ENCODE assay signal across 13 cellular contexts in the genomic region with DNA sequence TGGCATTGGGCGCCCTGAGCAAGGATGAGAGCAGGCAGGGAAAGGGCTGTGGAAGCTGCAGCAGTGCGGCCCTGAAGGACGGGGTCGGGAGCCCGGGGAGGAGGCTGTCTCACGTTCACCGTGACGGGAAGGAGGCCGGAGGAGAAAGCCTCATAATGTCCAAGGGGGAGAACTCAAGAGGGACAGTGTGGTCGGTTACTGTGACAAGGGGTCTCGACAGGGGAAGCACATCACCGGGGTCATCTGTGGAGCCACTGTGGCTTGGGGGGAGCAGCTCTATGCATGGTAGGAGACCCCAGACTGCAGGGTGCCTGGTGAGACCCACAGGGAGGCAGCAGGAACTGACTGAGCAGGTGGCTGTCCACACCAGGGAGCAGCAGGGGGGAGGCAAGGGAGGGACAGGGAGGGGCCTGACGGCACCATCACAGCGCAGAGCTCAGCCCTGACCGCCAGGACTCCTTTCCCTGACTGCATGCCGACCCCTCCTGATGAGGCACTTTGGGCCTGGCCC.
DNase-seq lines count a peak whose midpoint lies in the region; ATAC-seq and TF ChIP-seq lines count a peak whose summit lies in the region.
"Had no signal": no experiment of that assay in that cellular context is flagged by ENCODE, and none has a peak within 500 bp of the region (broad histone marks: within the 10 kb centered on the region; RNA-seq: fewer than 3 reads in every experiment).

No MANE protein-coding gene starts in this region.

- peaks cover 27% of the 10 kb centered on the region for H3K4me1 Mint-ChIP-seq in activated T-helper 2 cell treated with anti-CD3 and anti-CD28 coated beads, Interferon-gamma antibody, Interleukin-2, Interleukin-4, amounts not matched to agents 10 μg/mL and 5 μg/mL and 100 μg/mL, durations not matched to agents 14 hours and 24 hours and 36 hours (ENCODE audit: low read depth)
- peaks cover 60% of the 10 kb centered on the region for H3K4me1 Mint-ChIP-seq in nephron progenitor cell

- no peak for TF ChIP-seq CTCF in DND-41 (IDR thresholded peaks at IDR 0.05; ENCODE audit: borderline replicate concordance, extremely low read depth, low read length, poor library complexity, severe bottlenecking)
- no peak for TF ChIP-seq CTCF in nephron progenitor cell (IDR thresholded peaks at IDR 0.05)
- TF ChIP-seq CTCF in colonic mucosa (IDR thresholded peaks at IDR 0.05), result no peak

- DNase-seq in NCI-H82 (lab: John Stamatoyannopoulos, UW) (peak; percentile 14), NCI-H82 treated with DMSO at 0.1 percent for 48 hours (lab: John Stamatoyannopoulos, UW; ENCODE audit: unreplicated experiment) (no peak), DND-41 (no peak), nephron progenitor cell (no peak), colonic mucosa (no peak), KBM-7 (no peak)
- DNase-seq in activated T-helper 2 cell treated with anti-CD3 and anti-CD28 coated beads, Interferon-gamma antibody, Interleukin-2, Interleukin-4, amounts not matched to agents 10 μg/mL and 5 μg/mL and 100 μg/mL, durations not matched to agents 14 hours and 24 hours and 36 hours (ENCODE audit: low spot score), result no peak
- DNase-seq: GDM1; left ventricle myocardium inferior; MG63; sigmoid colon; stimulated activated CD4-positive, alpha-beta T cell treated with anti-CD3 and anti-CD28 coated beads, Interleukin-4, amount 100 ng/mL, for 24 hours had no signal

- ATAC-seq in DND-41 (ENCODE audit: insufficient read depth, low read depth) (no peak), HG02642 (IDR thresholded peaks at IDR 0.05; ENCODE audit: poor library complexity, unreplicated experiment) (no peak)

- H3K4me2 ChIP-seq in DND-41 (ENCODE audit: insufficient read depth, low read length), result no peak overlapping the region

- H3K9ac ChIP-seq in DND-41 (ENCODE audit: low read depth, low read length) (no peak overlapping the region), colonic mucosa (ENCODE audit: low read depth in 2 of 2, low read length in 2 of 2) (no peak overlapping the region)

- intact Hi-C loops in activated T-helper 2 cell treated with anti-CD3 and anti-CD28 coated beads, Interferon-gamma antibody, Interleukin-2, Interleukin-4, amounts not matched to agents 10 μg/mL and 5 μg/mL and 100 μg/mL, durations not matched to agents 14 hours and 24 hours and 36 hours (cut with micrococcal nuclease), result no loop called here
- intact Hi-C loops in colonic mucosa (cut with DNase I), result no loop called here

- H3K9me3 ChIP-seq in DND-41 (ENCODE audit: insufficient read depth, low read length, severe bottlenecking) (no peaks in the 10 kb centered on the region), colonic mucosa (no peaks in the 10 kb centered on the region)
- H3K9me3 ChIP-seq: left ventricle myocardium inferior, MG63, sigmoid colon had no signal

- H3K4me1 ChIP-seq in DND-41 (ENCODE audit: insufficient read depth, low read length) (peaks cover 23% of the 10 kb centered on the region), colonic mucosa (peaks cover 5% of the 10 kb centered on the region)

- H3K36me3 ChIP-seq in DND-41 (ENCODE audit: insufficient read depth, low read length) (peaks cover 43% of the 10 kb centered on the region), colonic mucosa (no peaks in the 10 kb centered on the region)

- no peaks in the 10 kb centered on the region for H3K27me3 Mint-ChIP-seq in activated T-helper 2 cell treated with anti-CD3 and anti-CD28 coated beads, Interferon-gamma antibody, Interleukin-2, Interleukin-4, amounts not matched to agents 10 μg/mL and 5 μg/mL and 100 μg/mL, durations not matched to agents 14 hours and 24 hours and 36 hours (ENCODE audit: low read depth)
- peaks cover 7% of the 10 kb centered on the region for H3K27me3 Mint-ChIP-seq in nephron progenitor cell (ENCODE audit: low read depth, poor library complexity)

- peak overlapping the region; percentile 28 for H3K27ac Mint-ChIP-seq in activated T-helper 2 cell treated with anti-CD3 and anti-CD28 coated beads, Interferon-gamma antibody, Interleukin-2, Interleukin-4, amounts not matched to agents 10 μg/mL and 5 μg/mL and 100 μg/mL, durations not matched to agents 14 hours and 24 hours and 36 hours
- H3K27ac Mint-ChIP-seq in nephron progenitor cell, result peak overlapping the region; percentile 71

- H3K27me3 ChIP-seq in DND-41 (ENCODE audit: insufficient read depth, low read length, poor library complexity), result no peaks in the 10 kb centered on the region
- no peaks in the 10 kb centered on the region for H3K27me3 ChIP-seq in colonic mucosa
- H3K27me3 ChIP-seq: MG63, sigmoid colon had no signal

- H4K20me1 ChIP-seq in DND-41 (ENCODE audit: insufficient read depth, low read length), result no peaks in the 10 kb centered on the region

- in situ Hi-C loops in KBM-7 (cut with MboI; ENCODE audit: low pct_unique_long_range_greater_than_20kb, low sequenced_read_pairs), result no loop called here

- H3K4me3 Mint-ChIP-seq in activated T-helper 2 cell treated with anti-CD3 and anti-CD28 coated beads, Interferon-gamma antibody, Interleukin-2, Interleukin-4, amounts not matched to agents 10 μg/mL and 5 μg/mL and 100 μg/mL, durations not matched to agents 14 hours and 24 hours and 36 hours (ENCODE audit: low read depth), result no peak overlapping the region
- H3K4me3 Mint-ChIP-seq in nephron progenitor cell, result no peak overlapping the region

- H2AFZ ChIP-seq in DND-41 (ENCODE audit: low read depth, low read length), result no peak overlapping the region

- peak overlapping the region; percentile 11; the same call in 1 of the 2 replicates for H3K27ac ChIP-seq in DND-41 (ENCODE audit: low read length)
- no peak overlapping the region for H3K27ac ChIP-seq in colonic mucosa
- H3K27ac ChIP-seq: left ventricle myocardium inferior, sigmoid colon had no signal

- peaks cover 29% of the 10 kb centered on the region for H3K36me3 Mint-ChIP-seq in activated T-helper 2 cell treated with anti-CD3 and anti-CD28 coated beads, Interferon-gamma antibody, Interleukin-2, Interleukin-4, amounts not matched to agents 10 μg/mL and 5 μg/mL and 100 μg/mL, durations not matched to agents 14 hours and 24 hours and 36 hours (ENCODE audit: low read depth)
- peaks cover 15% of the 10 kb centered on the region for H3K36me3 Mint-ChIP-seq in nephron progenitor cell (ENCODE audit: low read depth)

- H3K9me3 Mint-ChIP-seq in activated T-helper 2 cell treated with anti-CD3 and anti-CD28 coated beads, Interferon-gamma antibody, Interleukin-2, Interleukin-4, amounts not matched to agents 10 μg/mL and 5 μg/mL and 100 μg/mL, durations not matched to agents 14 hours and 24 hours and 36 hours, result no peaks in the 10 kb centered on the region
- no peaks in the 10 kb centered on the region for H3K9me3 Mint-ChIP-seq in nephron progenitor cell

- H3K79me2 ChIP-seq in DND-41 (ENCODE audit: insufficient read depth, low read length), result 0 out of 2 replicates have a peak, but pooled peaks cover 4% of the 10 kb centered on the region

- H3K4me3 ChIP-seq in DND-41 (ENCODE audit: low read depth in 1 of 2, low read length in 2 of 2) (no peak overlapping the region), colonic mucosa (no peak overlapping the region)
- H3K4me3 ChIP-seq: left ventricle myocardium inferior, MG63, sigmoid colon had no signal
